In genomic region chr15:41337047-41337446, GRCh38 we compare ENCODE assay signal across 22 cellular contexts. TPM values are rescaled to one million over a fixed set of nuclear protein-coding genes. Genes with fewer than 3 reads are reported as not detected.
A peak's percentile ranks its signal among the peaks of the same experiment; 100 is the strongest.
DNase-seq lines count a peak whose midpoint lies in the region; ATAC-seq and TF ChIP-seq lines count a peak whose summit lies in the region.
"Had no signal": no experiment of that assay in that cellular context is flagged by ENCODE, and none has a peak within 500 bp of the region (broad histone marks: within the 10 kb centered on the region; RNA-seq: fewer than 3 reads in every experiment).

No MANE protein-coding gene starts in this region.

- peak overlapping the region; percentile 32; the same call in 1 of the 2 replicates for H3K23ac ChIP-seq in IMR-90 (ENCODE audit: low read depth, low read length)

- no peak overlapping the region for H2AK5ac ChIP-seq in IMR-90 (ENCODE audit: low read depth, low read length)

- H2BK20ac ChIP-seq in IMR-90 (ENCODE audit: low read depth, low read length) = no peak overlapping the region

- intact Hi-C loops in activated CD4-positive, alpha-beta memory T cell treated with anti-CD3 and anti-CD28 coated beads for 36 hours (cut with micrococcal nuclease) = no loop called here
- intact Hi-C loops in IMR-90 (cut with micrococcal nuclease) = no loop called here
- intact Hi-C loops in adrenal gland (cut with DNase I) = no loop called here

- no peaks in the 10 kb centered on the region for H3K36me3 ChIP-seq in IMR-90 (ENCODE audit: control insufficient read depth, insufficient read depth, low read length)
- no peaks in the 10 kb centered on the region for H3K36me3 ChIP-seq in adrenal gland (replicated peaks in 1 of 2)
- no peaks in the 10 kb centered on the region for H3K36me3 ChIP-seq in tibial nerve
- H3K36me3 ChIP-seq: ascending aorta, esophagus muscularis mucosa, Peyer's patch, thoracic aorta had no signal

- no peak for ATAC-seq in IMR-90 (ENCODE audit: low read depth)
- ATAC-seq: naive thymus-derived CD8-positive, alpha-beta T cell; stimulated activated memory B cell treated with anti-CD40 and anti-IgM and Interleukin-4, amounts not matched to agents 10 μg/mL and 1 μg/mL and 100 μg/mL, for 72 hours had no signal

- in situ Hi-C loops in IMR-90 (cut with MboI; ENCODE audit: low sequenced_read_pairs) = no loop called here

- H2BK5ac ChIP-seq in IMR-90 (ENCODE audit: low read depth, low read length, poor library complexity, severe bottlenecking) = no peak overlapping the region

- H3K36me3 Mint-ChIP-seq in activated CD4-positive, alpha-beta memory T cell treated with anti-CD3 and anti-CD28 coated beads, Interleukin-2, amount 10 ng/mL, durations not matched to agents 7 days and 5 days (ENCODE audit: low read depth) = peaks cover 70% of the 10 kb centered on the region
- H3K36me3 Mint-ChIP-seq in activated CD4-positive, alpha-beta memory T cell treated with anti-CD3 and anti-CD28 coated beads for 36 hours = peaks cover 62% of the 10 kb centered on the region
- H3K36me3 Mint-ChIP-seq in nephron (ENCODE audit: low read depth) = peaks cover 30% of the 10 kb centered on the region
- H3K36me3 Mint-ChIP-seq: memory B cell; naive thymus-derived CD8-positive, alpha-beta T cell had no signal

- H2AFZ ChIP-seq in IMR-90 (replicated peaks; ENCODE audit: low read length, poor library complexity) = no peak overlapping the region

- H3K9ac ChIP-seq in IMR-90 (ENCODE audit: low read depth, low read length) = no peak overlapping the region

- no peak for DNase-seq in activated CD4-positive, alpha-beta memory T cell treated with anti-CD3 and anti-CD28 coated beads, Interleukin-2, amount 10 ng/mL, durations not matched to agents 7 days and 5 days
- DNase-seq in activated CD4-positive, alpha-beta memory T cell treated with anti-CD3 and anti-CD28 coated beads for 36 hours = no peak
- DNase-seq in IMR-90 = no peak
- DNase-seq in adrenal gland = peak in 1 of 7 donors; percentile 38
- no peak for DNase-seq in tibial nerve (ENCODE audit: low spot score in 2 of 2)
- DNase-seq in activated T-cell treated with anti-CD3 and anti-CD28 coated beads, Interleukin-2, amount 50 U/mL, for 48 hours = no peak
- DNase-seq in substantia nigra (lab: John Stamatoyannopoulos, UW) = no peak
- DNase-seq: activated CD8-positive, alpha-beta memory T cell treated with anti-CD3 and anti-CD28 coated beads, Interleukin-2, amount 50 U/mL, for 4 hours; activated naive CD4-positive, alpha-beta T cell; effector CD8-positive, alpha-beta T cell; Kasumi-1; naive thymus-derived CD8-positive, alpha-beta T cell; NCI-H1092 treated with DMSO at 0.1 percent for 48 hours; NCI-H2081; Peyer's patch had no signal

- TF ChIP-seq CTCF in IMR-90 (conservative IDR thresholded peaks at IDR 0.05; ENCODE audit: low read depth, low read length) (no peak), adrenal gland (IDR thresholded peaks at IDR 0.05) (no peak), nephron (IDR thresholded peaks at IDR 0.05; ENCODE audit: unreplicated experiment in 3 of 3) (no peak), tibial nerve (IDR thresholded peaks at IDR 0.05) (no peak)

- no TSS peak for BruUV-seq in IMR-90 (replicated peaks; lab: Mats Ljungman, UMichigan)

- TF ChIP-seq RAD21 in IMR-90 (IDR thresholded peaks at IDR 0.05; ENCODE audit: low read length) = no peak

- peak overlapping the region; percentile 51 for H3K27ac Mint-ChIP-seq in activated CD4-positive, alpha-beta memory T cell treated with anti-CD3 and anti-CD28 coated beads, Interleukin-2, amount 10 ng/mL, durations not matched to agents 7 days and 5 days
- H3K27ac Mint-ChIP-seq in activated CD4-positive, alpha-beta memory T cell treated with anti-CD3 and anti-CD28 coated beads for 36 hours = no peak overlapping the region
- peak overlapping the region in 2 of 3 experiments; percentile 16 to 20 for H3K27ac Mint-ChIP-seq in nephron
- H3K27ac Mint-ChIP-seq: memory B cell; stimulated activated memory B cell treated with anti-CD40 and anti-IgM and Interleukin-4, amounts not matched to agents 10 μg/mL and 1 μg/mL and 100 μg/mL, for 72 hours had no signal

- H3K56ac ChIP-seq in IMR-90 (ENCODE audit: extremely low read depth, insufficient read depth, low read length) = no peak overlapping the region

- no peaks in the 10 kb centered on the region for H4K20me1 ChIP-seq in IMR-90 (ENCODE audit: insufficient read depth, low read length)

- no peak overlapping the region for H3K18ac ChIP-seq in IMR-90 (ENCODE audit: low read depth, low read length)

- no peak overlapping the region for H4K5ac ChIP-seq in IMR-90 (ENCODE audit: low read depth, low read length)

- H4K91ac ChIP-seq in IMR-90 (ENCODE audit: insufficient read depth, low read depth, low read length) = no peak overlapping the region

- no peak for TF ChIP-seq EP300 in tibial nerve (IDR thresholded peaks at IDR 0.05)

- H2BK15ac ChIP-seq in IMR-90 (ENCODE audit: low read depth, low read length) = no peak overlapping the region

- H3K14ac ChIP-seq in IMR-90 (replicated peaks; ENCODE audit: low read depth, low read length) = no peak overlapping the region

- peaks cover 35 to 56% of the 10 kb centered on the region in 2 experiments for H3K79me1 ChIP-seq in IMR-90 (ENCODE audit: low read depth in 1 of 2, low read length in 2 of 2)

- H3K4me1 ChIP-seq in IMR-90 (ENCODE audit: control insufficient read depth, insufficient read depth, low read length) = 0 out of 2 replicates have a peak, but pooled peaks cover 2% of the 10 kb centered on the region
- peaks cover 4 to 7% of the 10 kb centered on the region in 2 donors for H3K4me1 ChIP-seq in adrenal gland (replicated peaks in 1 of 2)
- peaks cover 0 to 12% (median 7%) of the 10 kb centered on the region in 4 donors for H3K4me1 ChIP-seq in tibial nerve

- TF ChIP-seq POLR2A in IMR-90 (IDR thresholded peaks at IDR 0.05; ENCODE audit: low read depth, low read length) (no peak), adrenal gland (IDR thresholded peaks at IDR 0.05) (no peak), tibial nerve (IDR thresholded peaks at IDR 0.05) (no peak)

- H2AK9ac ChIP-seq in IMR-90 (replicated peaks; ENCODE audit: low read depth, low read length, poor library complexity) = no peak overlapping the region

- no peak overlapping the region for H3K4me3 ChIP-seq in IMR-90 (ENCODE audit: insufficient read depth, low read depth, low read length)
- no peak overlapping the region for H3K4me3 ChIP-seq in adrenal gland
- H3K4me3 ChIP-seq in tibial nerve = no peak overlapping the region
- H3K4me3 ChIP-seq: ascending aorta, esophagus muscularis mucosa, Peyer's patch, thoracic aorta had no signal

- H3K4me2 ChIP-seq in IMR-90 (ENCODE audit: low read depth, low read length) = no peak overlapping the region

- H4K8ac ChIP-seq in IMR-90 (ENCODE audit: low read depth in 2 of 2, low read length in 2 of 2) = peak overlapping the region in 1 of 2 experiments; percentile 70; a peak in 2 of 4 replicates

- dilution Hi-C loops in IMR-90 (cut with HindIII; ENCODE audit: low sequenced_read_pairs, unreplicated experiment) = no loop called here

- H3K9me3 ChIP-seq in IMR-90 (ENCODE audit: control insufficient read depth, insufficient read depth, low read length) (no peaks in the 10 kb centered on the region), adrenal gland (replicated peaks in 1 of 3) (no peaks in the 10 kb centered on the region), tibial nerve (no peaks in the 10 kb centered on the region)
- H3K9me3 ChIP-seq: ascending aorta, esophagus muscularis mucosa, Peyer's patch, thoracic aorta had no signal

- no peaks in the 10 kb centered on the region for H3K27me3 ChIP-seq in IMR-90 (ENCODE audit: control insufficient read depth, insufficient read depth, low read length)
- no peaks in the 10 kb centered on the region for H3K27me3 ChIP-seq in adrenal gland
- no peaks in the 10 kb centered on the region for H3K27me3 ChIP-seq in tibial nerve
- H3K27me3 ChIP-seq: ascending aorta, esophagus muscularis mucosa, Peyer's patch had no signal

- H3K27me3 Mint-ChIP-seq in activated CD4-positive, alpha-beta memory T cell treated with anti-CD3 and anti-CD28 coated beads, Interleukin-2, amount 10 ng/mL, durations not matched to agents 7 days and 5 days = no peaks in the 10 kb centered on the region
- H3K27me3 Mint-ChIP-seq in activated CD4-positive, alpha-beta memory T cell treated with anti-CD3 and anti-CD28 coated beads for 36 hours = no peaks in the 10 kb centered on the region
- no peaks in the 10 kb centered on the region for H3K27me3 Mint-ChIP-seq in nephron (ENCODE audit: low read depth)
- H3K27me3 Mint-ChIP-seq: memory B cell; naive thymus-derived CD8-positive, alpha-beta T cell; stimulated activated memory B cell treated with anti-CD40 and anti-IgM and Interleukin-4, amounts not matched to agents 10 μg/mL and 1 μg/mL and 100 μg/mL, for 72 hours had no signal

- POLR2A ChIA-PET in activated CD4-positive, alpha-beta memory T cell treated with anti-CD3 and anti-CD28 coated beads, Interleukin-2, amount 10 ng/mL, durations not matched to agents 7 days and 5 days (lab: Charles Lee) = interaction anchor here (1.1 to 1.3 kb wide), 2 partner anchors 37 to 49 kb away, joined by 3 read pairs; no protein-coding TSS in a partner anchor
- POLR2A ChIA-PET in activated CD4-positive, alpha-beta memory T cell treated with anti-CD3 and anti-CD28 coated beads for 36 hours (lab: Charles Lee) = interaction anchor here (0.7 kb wide), 1 partner anchor 150 kb away, joined by 4 read pairs; no protein-coding TSS in a partner anchor
- POLR2A ChIA-PET in IMR-90 (lab: Charles Lee; ENCODE audit: unreplicated experiment) = no interaction called here

- CTCF ChIA-PET in activated CD4-positive, alpha-beta memory T cell treated with anti-CD3 and anti-CD28 coated beads, Interleukin-2, amount 10 ng/mL, durations not matched to agents 7 days and 5 days (lab: Charles Lee) = no interaction called here
- CTCF ChIA-PET in activated CD4-positive, alpha-beta memory T cell treated with anti-CD3 and anti-CD28 coated beads for 36 hours (lab: Charles Lee) = no interaction called here
- CTCF ChIA-PET in IMR-90 (lab: Yijun Ruan, JAX) = interaction anchor here (0.6 kb wide), 1 partner anchor 12 kb away, joined by 3 read pairs; no protein-coding TSS in a partner anchor

- peaks cover 14% of the 10 kb centered on the region for H3K9me1 ChIP-seq in IMR-90 (ENCODE audit: insufficient read depth, low read length)

- H3K4me3 Mint-ChIP-seq in activated CD4-positive, alpha-beta memory T cell treated with anti-CD3 and anti-CD28 coated beads, Interleukin-2, amount 10 ng/mL, durations not matched to agents 7 days and 5 days = peak overlapping the region; percentile 5
- no peak overlapping the region for H3K4me3 Mint-ChIP-seq in activated CD4-positive, alpha-beta memory T cell treated with anti-CD3 and anti-CD28 coated beads for 36 hours
- peak overlapping the region in 1 of 3 experiments; percentile 43 for H3K4me3 Mint-ChIP-seq in nephron
- H3K4me3 Mint-ChIP-seq: memory B cell; naive thymus-derived CD8-positive, alpha-beta T cell; stimulated activated memory B cell treated with anti-CD40 and anti-IgM and Interleukin-4, amounts not matched to agents 10 μg/mL and 1 μg/mL and 100 μg/mL, for 72 hours had no signal

- H2BK120ac ChIP-seq in IMR-90 (ENCODE audit: low read depth, low read length) = no peak overlapping the region

- H3K27ac ChIP-seq in IMR-90 (ENCODE audit: insufficient read depth, low read length) = no peak overlapping the region
- H3K27ac ChIP-seq in adrenal gland = peak overlapping the region in 4 of 5 donors; percentile 1 to 57 (median 52)
- H3K27ac ChIP-seq in tibial nerve = no peak overlapping the region
- H3K27ac ChIP-seq in substantia nigra (ENCODE audit: low read depth, low read length, poor library complexity, severe bottlenecking) = no peak overlapping the region
- H3K27ac ChIP-seq: ascending aorta, C4-2B, esophagus muscularis mucosa, Peyer's patch, thoracic aorta had no signal

- no peaks in the 10 kb centered on the region for H3K9me3 Mint-ChIP-seq in activated CD4-positive, alpha-beta memory T cell treated with anti-CD3 and anti-CD28 coated beads, Interleukin-2, amount 10 ng/mL, durations not matched to agents 7 days and 5 days
- H3K9me3 Mint-ChIP-seq in activated CD4-positive, alpha-beta memory T cell treated with anti-CD3 and anti-CD28 coated beads for 36 hours = no peaks in the 10 kb centered on the region
- H3K9me3 Mint-ChIP-seq in nephron = no peaks in the 10 kb centered on the region
- H3K9me3 Mint-ChIP-seq: memory B cell; naive thymus-derived CD8-positive, alpha-beta T cell; stimulated activated memory B cell treated with anti-CD40 and anti-IgM and Interleukin-4, amounts not matched to agents 10 μg/mL and 1 μg/mL and 100 μg/mL, for 72 hours had no signal

- no peak overlapping the region for H3K4ac ChIP-seq in IMR-90 (ENCODE audit: low read depth, low read length)

- 100% methylated on average over 1 of the region's 6 CpGs; no CpG with 5 or more reads in 1 of the 2 experiments for WGBS in IMR-90 (ENCODE audit: extremely low coverage in 2 of 2, insufficient read length in 1 of 2), 2 experiments
- 91 to 99% (median 97%) methylated on average over 6 of the region's 6 CpGs for WGBS in adrenal gland, 4 donors
- 98 to 99% methylated on average over 6 of the region's 6 CpGs for WGBS in tibial nerve, 2 donors

- H3K4me1 Mint-ChIP-seq in activated CD4-positive, alpha-beta memory T cell treated with anti-CD3 and anti-CD28 coated beads, Interleukin-2, amount 10 ng/mL, durations not matched to agents 7 days and 5 days = peaks cover 52% of the 10 kb centered on the region
- peaks cover 33% of the 10 kb centered on the region for H3K4me1 Mint-ChIP-seq in activated CD4-positive, alpha-beta memory T cell treated with anti-CD3 and anti-CD28 coated beads for 36 hours (ENCODE audit: low read depth)
- H3K4me1 Mint-ChIP-seq in nephron = peaks cover 34% of the 10 kb centered on the region

RNA-seq across cellular contexts. Expression of gene NUSAP1, which starts 4.4 kb away (rescaled TPM):
- 100 to 1,000 TPM; 243 to 251 TPM for total RNA-seq in activated CD4-positive, alpha-beta memory T cell treated with anti-CD3 and anti-CD28 coated beads, Interleukin-2, amount 10 ng/mL, durations not matched to agents 7 days and 5 days
- 100 to 1,000 TPM; 227 TPM for total RNA-seq in activated CD4-positive, alpha-beta memory T cell treated with anti-CD3 and anti-CD28 coated beads for 36 hours
- 92.5 and 123 TPM in 2 replicates for total RNA-seq in IMR-90 (2012; rRNA removed)
- 59.2 and 61.7 TPM in 2 replicates for polyA plus RNA-seq in IMR-90 (2012; rRNA removed)
- 10.1 and 17.0 TPM in 2 replicates for polyA plus RNA-seq in IMR-90 (2012; cell fraction: cytosol; rRNA removed)
- polyA plus RNA-seq in IMR-90 (2012; cell fraction: nucleus; rRNA removed; ENCODE audit: low replicate concordance) = 30.4 and 58.2 TPM in 2 replicates
- total RNA-seq in adrenal gland = 10 to 100 TPM in 7 of 8 donors, 1 to 10 TPM in 1; 6.5 to 74.3 (median 27.7) TPM
- 10 to 100 TPM; 12.8 to 19.5 (median 18.6) TPM for polyA plus RNA-seq in adrenal gland
- total RNA-seq in tibial nerve = 10 to 100 TPM in 1 of 4 donors, 1 to 10 TPM in 2, under 1 TPM in 1; 0.39 to 21.0 (median 2.5) TPM
- total RNA-seq: ascending aorta had no signal

RNA-seq across cellular contexts. Expression of gene OIP5, which starts 4.7 kb away (rescaled TPM):
- total RNA-seq in activated CD4-positive, alpha-beta memory T cell treated with anti-CD3 and anti-CD28 coated beads, Interleukin-2, amount 10 ng/mL, durations not matched to agents 7 days and 5 days = 10 to 100 TPM; 15.2 to 15.4 TPM
- 10 to 100 TPM; 11.1 to 13.0 TPM for total RNA-seq in activated CD4-positive, alpha-beta memory T cell treated with anti-CD3 and anti-CD28 coated beads for 36 hours
- total RNA-seq in IMR-90 (2012; rRNA removed) = 4.1 and 7.5 TPM in 2 replicates
- 5.4 and 5.5 TPM in 2 replicates for polyA plus RNA-seq in IMR-90 (2012; rRNA removed)
- 3.9 and 4.5 TPM in 2 replicates for polyA plus RNA-seq in IMR-90 (2012; cell fraction: cytosol; rRNA removed)
- 1.0 and 1.4 TPM in 2 replicates for polyA plus RNA-seq in IMR-90 (2012; cell fraction: nucleus; rRNA removed; ENCODE audit: low replicate concordance)
- total RNA-seq in adrenal gland = 1 to 10 TPM in 7 of 8 donors, under 1 TPM in 1; 0.28 to 8.2 (median 2.7) TPM
- polyA plus RNA-seq in adrenal gland = 1 to 10 TPM in 2 of 3 donors, under 1 TPM in 1; 0.57 to 1.9 (median 1.1) TPM
- 1 to 10 TPM in 3 of 4 donors, not detected in 1; 1.2 to 2.7 (median 1.7) TPM for total RNA-seq in tibial nerve
- total RNA-seq: ascending aorta, thoracic aorta had no signal

Comparison
In these comparisons a context has a peak if more than half of its experiments do, and no peak if none do; other contexts are left out.
1. H3K27ac ChIP-seq: peak in adrenal gland (4 of 5); none in IMR-90 (single experiment), tibial nerve (0 of 4) and substantia nigra (single experiment).